In genomic region chr12:27015730-27016076, GRCh38 we compare ENCODE assay signal across 1 cellular context.
TF ChIP-seq lines count a peak whose summit lies in the region.

No MANE protein-coding gene starts in this region.

TF ChIP-seq in HCT116, 20 proteins besides CTCF, POLR2A, EP300 and RAD21 (continued from another document):
- TF ChIP-seq ZBTB33 (IDR thresholded peaks at IDR 0.05; ENCODE audit: extremely low read depth, insufficient replicate concordance, low read length) (no peak), POLR2AphosphoS5 (IDR thresholded peaks at IDR 0.05; ENCODE audit: low read depth, low read length) (no peak), CEBPB (IDR thresholded peaks at IDR 0.05; ENCODE audit: low read depth) (no peak), CBX3 (IDR thresholded peaks at IDR 0.05; ENCODE audit: low read depth) (no peak), FOSL1 (IDR thresholded peaks at IDR 0.05; ENCODE audit: low read depth) (no peak), SRF (IDR thresholded peaks at IDR 0.05; ENCODE audit: low read depth) (no peak), EGR1 (IDR thresholded peaks at IDR 0.05; ENCODE audit: low read depth) (no peak), ATF3 (IDR thresholded peaks at IDR 0.05) (no peak)
